ENCODE assay signal across 18 cellular contexts in the genomic region with DNA sequence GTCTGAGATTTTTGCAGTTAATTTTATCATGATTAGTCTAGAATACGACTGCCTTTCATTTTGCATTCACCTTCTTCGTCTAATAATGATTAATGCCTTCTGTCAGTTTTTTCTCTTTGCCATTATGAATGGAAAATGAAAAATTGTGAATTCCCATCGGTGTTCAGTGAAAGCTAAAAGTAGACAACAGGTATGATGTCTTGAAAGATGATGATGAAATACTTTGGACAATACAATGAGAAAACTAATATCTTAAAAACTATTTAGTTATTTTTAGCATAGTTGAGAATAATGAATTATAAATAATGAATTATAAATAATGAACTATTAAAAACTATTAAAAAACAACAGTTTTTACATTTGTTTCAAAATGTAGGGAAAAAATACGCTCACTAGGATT. TPM values are rescaled to one million over a fixed set of nuclear protein-coding genes. Genes with fewer than 3 reads are reported as not detected.
DNase-seq lines count a peak whose midpoint lies in the region; ATAC-seq, FAIRE-seq and TF ChIP-seq lines count a peak whose summit lies in the region.
"Had no signal": no experiment of that assay in that cellular context is flagged by ENCODE, and none has a peak within 500 bp of the region (broad histone marks: within the 10 kb centered on the region; RNA-seq: fewer than 3 reads in every experiment).

No MANE protein-coding gene starts in this region.

- no peak for ATAC-seq in activated T-cell treated with anti-CD3 and anti-CD28 coated beads, Interleukin-2, amount 50 U/mL, for 72 hours (replicated peaks in 1 of 2)
- ATAC-seq in DND-41 (ENCODE audit: insufficient read depth, low read depth) (no peak), K562 (no peak)
- no peak for ATAC-seq in CD8-positive, alpha-beta T cell

- H2AFZ ChIP-seq in DND-41 (ENCODE audit: low read depth, low read length) (no peak overlapping the region), K562 (ENCODE audit: low read depth, low read length) (no peak overlapping the region), neural cell (ENCODE audit: low read depth, low read length) (no peak overlapping the region)

- no peak for DNase-seq in activated T-cell treated with anti-CD3 and anti-CD28 coated beads, Interleukin-2, amount 50 U/mL, for 72 hours
- DNase-seq in activated T-cell treated with anti-CD3 and anti-CD28 coated beads for 4 hours (no peak), DND-41 (no peak), K562 (ENCODE audit: extremely low read depth in 1 of 4, low spot score in 3 of 4) (no peak), NCI-H774 (lab: John Stamatoyannopoulos, UW) (no peak), UCSD-AML1 (lab: John Stamatoyannopoulos, UW; ENCODE audit: unreplicated experiment) (no peak)
- no peak for DNase-seq in CD8-positive, alpha-beta T cell
- DNase-seq: DMS79, GDM1, HCEC 1CT, NCI-H1048, NCI-H146, NCI-H2081 treated with DMSO at 0.1 percent for 48 hours, NCI-H226, NCI-H526 had no signal

- H3F3A ChIP-seq in neural cell (ENCODE audit: insufficient read depth, low read length, poor library complexity, severe bottlenecking) = no peaks in the 10 kb centered on the region

- H3K36me3 Mint-ChIP-seq in activated T-cell treated with anti-CD3 and anti-CD28 coated beads, Interleukin-2, amount 50 U/mL, for 72 hours (ENCODE audit: insufficient read depth in 2 of 2) = peaks cover 3 to 32% of the 10 kb centered on the region in 2 donors
- H3K36me3 Mint-ChIP-seq in CD8-positive, alpha-beta T cell = peaks cover 63% of the 10 kb centered on the region

- in situ Hi-C loops in K562 (cut with MboI) = no loop called here

- H3K4me2 ChIP-seq in DND-41 (ENCODE audit: insufficient read depth, low read length) = peak overlapping the region; percentile 39; the same call in 1 of the 2 replicates
- no peak overlapping the region for H3K4me2 ChIP-seq in K562 (ENCODE audit: insufficient read depth, low read length)
- H3K4me2 ChIP-seq in neural cell (ENCODE audit: low read length) = peak overlapping the region; percentile 31

- no peaks in the 10 kb centered on the region for H3K9me3 Mint-ChIP-seq in activated T-cell treated with anti-CD3 and anti-CD28 coated beads, Interleukin-2, amount 50 U/mL, for 72 hours
- no peaks in the 10 kb centered on the region for H3K9me3 Mint-ChIP-seq in CD8-positive, alpha-beta T cell
- H3K9me3 Mint-ChIP-seq: CD14-positive monocyte had no signal

- no peaks in the 10 kb centered on the region for H3K27me3 Mint-ChIP-seq in activated T-cell treated with anti-CD3 and anti-CD28 coated beads, Interleukin-2, amount 50 U/mL, for 72 hours (ENCODE audit: low read depth)
- no peaks in the 10 kb centered on the region for H3K27me3 Mint-ChIP-seq in CD8-positive, alpha-beta T cell (ENCODE audit: low read depth)

- CTCF ChIA-PET in K562 (lab: Yijun Ruan, JAX; ENCODE audit: low intra/inter-chr PET ratio) = no interaction called here
- CTCF ChIA-PET in CD8-positive, alpha-beta T cell (lab: Charles Lee) = no interaction called here

- H4K20me1 ChIP-seq in DND-41 (ENCODE audit: insufficient read depth, low read length) (peaks cover 62% of the 10 kb centered on the region), K562 (replicated peaks; ENCODE audit: control insufficient read depth, insufficient read depth, low read length) (peaks cover 3% of the 10 kb centered on the region; the same call in 1 of the 2 replicates), neural cell (ENCODE audit: insufficient read depth) (peaks cover 4% of the 10 kb centered on the region)

- no peaks in the 10 kb centered on the region for H3K9me3 ChIP-seq in DND-41 (ENCODE audit: insufficient read depth, low read length, severe bottlenecking)
- no peaks in the 10 kb centered on the region for H3K9me3 ChIP-seq in K562 (replicated peaks; ENCODE audit: control insufficient read depth, insufficient read depth, low read depth, low read length)
- H3K9me3 ChIP-seq in neural cell (ENCODE audit: low read length) = peaks cover 3% of the 10 kb centered on the region
- H3K9me3 ChIP-seq in CD8-positive, alpha-beta T cell (ENCODE audit: low read length) = no peaks in the 10 kb centered on the region

- no peak overlapping the region for H3K27ac ChIP-seq in DND-41 (ENCODE audit: low read length)
- no peak overlapping the region for H3K27ac ChIP-seq in K562 (ENCODE audit: extremely low read depth, low read depth, low read length)
- no peak overlapping the region for H3K27ac ChIP-seq in neural cell (ENCODE audit: low read length)
- no peak overlapping the region for H3K27ac ChIP-seq in CD8-positive, alpha-beta T cell (ENCODE audit: low read depth, low read length)
- H3K27ac ChIP-seq: RWPE1 had no signal

- TF ChIP-seq RAD21 in K562 (CRISPR knock-in tag; conservative IDR thresholded peaks at IDR 0.05 in 1 of 2, IDR thresholded peaks at IDR 0.05 in 1 of 2) (no peak), neural cell (conservative IDR thresholded peaks at IDR 0.05) (no peak)

- TF ChIP-seq EP300 in K562 (IDR thresholded peaks at IDR 0.05; ENCODE audit: low read length) = no peak
- TF ChIP-seq EP300 in neural cell (conservative IDR thresholded peaks at IDR 0.05; ENCODE audit: poor library complexity, severe bottlenecking) = no peak

- H3K27me3 ChIP-seq in DND-41 (ENCODE audit: insufficient read depth, low read length, poor library complexity) (no peaks in the 10 kb centered on the region), K562 (ENCODE audit: control insufficient read depth in 2 of 2, insufficient read depth in 2 of 2, low read length in 2 of 2) (no peaks in the 10 kb centered on the region), neural cell (ENCODE audit: insufficient read depth, low read depth, low read length) (no peaks in the 10 kb centered on the region)
- H3K27me3 ChIP-seq in CD8-positive, alpha-beta T cell (ENCODE audit: insufficient read depth, low read length) = no peaks in the 10 kb centered on the region

- TF ChIP-seq CTCF in DND-41 (IDR thresholded peaks at IDR 0.05; ENCODE audit: borderline replicate concordance, extremely low read depth, low read length, poor library complexity, severe bottlenecking) (no peak), K562 (IDR thresholded peaks at IDR 0.05 in 2 of 3, conservative IDR thresholded peaks at IDR 0.05 in 1 of 3; ENCODE audit: insufficient read depth in 2 of 3, low read depth in 1 of 3, low read length in 3 of 3) (no peak), neural cell (IDR thresholded peaks at IDR 0.05; ENCODE audit: poor library complexity, severe bottlenecking) (no peak)
- no peak for TF ChIP-seq CTCF in CD8-positive, alpha-beta T cell (IDR thresholded peaks at IDR 0.05)

- H3K4me3 Mint-ChIP-seq in activated T-cell treated with anti-CD3 and anti-CD28 coated beads, Interleukin-2, amount 50 U/mL, for 72 hours = peak overlapping the region; percentile 20 to 58
- no peak overlapping the region for H3K4me3 Mint-ChIP-seq in CD8-positive, alpha-beta T cell
- H3K4me3 Mint-ChIP-seq: CD14-positive monocyte had no signal

- H3K9ac ChIP-seq in DND-41 (ENCODE audit: low read depth, low read length) (no peak overlapping the region), K562 (ENCODE audit: insufficient read depth in 1 of 2, low read depth in 2 of 2, low read length in 2 of 2) (no peak overlapping the region), neural cell (ENCODE audit: low read length) (no peak overlapping the region)

- BruUV-seq in K562 (replicated peaks; lab: Mats Ljungman, UMichigan) = no TSS peak

- no peak for FAIRE-seq in K562 (lab: Jason Lieb, UNC)

- no peak overlapping the region for H3K27ac Mint-ChIP-seq in activated T-cell treated with anti-CD3 and anti-CD28 coated beads, Interleukin-2, amount 50 U/mL, for 72 hours
- no peak overlapping the region for H3K27ac Mint-ChIP-seq in CD8-positive, alpha-beta T cell

- H3K4me1 ChIP-seq in DND-41 (ENCODE audit: insufficient read depth, low read length) = peaks cover 38% of the 10 kb centered on the region
- H3K4me1 ChIP-seq in K562 (replicated peaks in 1 of 2; ENCODE audit: control insufficient read depth in 2 of 2, insufficient read depth in 2 of 2, low read length in 2 of 2) = peaks cover 11 to 12% of the 10 kb centered on the region in 2 experiments; a peak in 4 of 5 replicates
- peaks cover 56% of the 10 kb centered on the region for H3K4me1 ChIP-seq in CD8-positive, alpha-beta T cell (ENCODE audit: insufficient read depth, low read length)

- H3K36me3 ChIP-seq in DND-41 (ENCODE audit: insufficient read depth, low read length) (peaks cover 85% of the 10 kb centered on the region), K562 (ENCODE audit: control insufficient read depth, insufficient read depth, low read length) (peaks cover 67% of the 10 kb centered on the region), neural cell (ENCODE audit: insufficient read depth, low read length) (peaks cover 18% of the 10 kb centered on the region)
- peaks cover 22% of the 10 kb centered on the region for H3K36me3 ChIP-seq in CD8-positive, alpha-beta T cell (ENCODE audit: insufficient read depth, low read length)

- 75% methylated on average over 4 of the region's 4 CpGs for WGBS in K562 (ENCODE audit: insufficient coverage, low coverage, missing lambda C conversion rate)

- POLR2A ChIA-PET in K562 (lab: Yijun Ruan, JAX) = interaction anchor here (0.9 kb wide), 1 partner anchor 10 kb away, joined by 3 read pairs; no protein-coding TSS in a partner anchor
- POLR2A ChIA-PET in CD8-positive, alpha-beta T cell (lab: Charles Lee) = no interaction called here

- intact Hi-C loops in K562 (cut with micrococcal nuclease) = no loop called here
- intact Hi-C loops in CD8-positive, alpha-beta T cell (cut with DNase I, micrococcal nuclease) = no loop called here

- no peak for TF ChIP-seq POLR2A in K562 (conservative IDR thresholded peaks at IDR 0.05)

- H3K9me2 ChIP-seq in neural cell (ENCODE audit: insufficient read depth, low read length) = no peaks in the 10 kb centered on the region

- no peaks in the 10 kb centered on the region for H3K9me1 ChIP-seq in K562 (ENCODE audit: control insufficient read depth, insufficient read depth, low read length)

- peaks cover 28% of the 10 kb centered on the region for H3K4me1 Mint-ChIP-seq in activated T-cell treated with anti-CD3 and anti-CD28 coated beads, Interleukin-2, amount 50 U/mL, for 72 hours (ENCODE audit: low read depth)
- H3K4me1 Mint-ChIP-seq in CD8-positive, alpha-beta T cell (ENCODE audit: low read depth) = peaks cover 59% of the 10 kb centered on the region

- H3K79me2 ChIP-seq in DND-41 (ENCODE audit: insufficient read depth, low read length) (peaks cover 98% of the 10 kb centered on the region), K562 (ENCODE audit: control insufficient read depth, insufficient read depth, low read length) (peaks cover 86% of the 10 kb centered on the region), neural cell (replicated peaks; ENCODE audit: insufficient read depth, low read length) (peaks cover 92% of the 10 kb centered on the region)

- H3K4me3 ChIP-seq in DND-41 (ENCODE audit: low read depth in 1 of 2, low read length in 2 of 2) (no peak overlapping the region), K562 (no peak overlapping the region), neural cell (ENCODE audit: low read length) (peak overlapping the region; percentile 28)
- H3K4me3 ChIP-seq in CD8-positive, alpha-beta T cell (ENCODE audit: low read depth, low read length) = no peak overlapping the region

RNA-seq across cellular contexts. Expression of a gene that starts 5.0 kb away (rescaled TPM):
- total RNA-seq in activated T-cell treated with anti-CD3 and anti-CD28 coated beads, Interleukin-2, amount 50 U/mL, for 72 hours = 100 to 1,000 TPM; 143 TPM
- 28.1 and 89.9 TPM in 2 replicates for total RNA-seq in K562 (2011; cell fraction: chromatin; rRNA removed; ENCODE audit: low replicate concordance)
- 17.8 and 20.7 TPM in 2 replicates for total RNA-seq in K562 (2011; cell fraction: nucleolus; rRNA removed)
- total RNA-seq in K562 (2011; cell fraction: nucleoplasm; rRNA removed) = 48.6 and 82.8 TPM in 2 replicates
- total RNA-seq in K562 (2014; rRNA removed) (188 and 247 TPM in 2 replicates), K562 (2014; rRNA removed; fragmentation: Illumina TruSeq; extraction: Trizol) (196 and 207 TPM in 2 replicates), K562 (2015; rRNA removed; fragmentation: Illumina TruSeq; extraction: Trizol) (231 and 248 TPM in 2 replicates), K562 (2021) (96.4 and 104 TPM in 2 replicates)
- polyA plus RNA-seq in K562 (2011; rRNA removed) (97.4 and 130 TPM in 2 replicates), K562 (2014; fragmentation: Illumina TruSeq; extraction: Trizol) (232 and 243 TPM in 2 replicates), K562 (2014; fragmentation: Nextera tagmentation; extraction: Ambion mirVana) (100 to 1,000 TPM; 395 to 421 TPM), K562 (2014; rRNA removed) (226 and 273 TPM in 2 replicates), neural cell (217 and 226 TPM in 2 replicates)
- polyA plus RNA-seq in K562 (2011; cell fraction: cytosol; rRNA removed) = 33.8 and 65.3 TPM in 2 replicates
- 35.2 and 44.8 TPM in 2 replicates for polyA plus RNA-seq in K562 (2011; cell fraction: nucleus; rRNA removed)
- polyA plus RNA-seq in K562 (2012) = 116 and 260 TPM in 2 replicates
- 132 and 155 TPM in 2 replicates for polyA minus RNA-seq in K562 (2011; rRNA and poly(A)+ RNA removed)
- polyA minus RNA-seq in K562 (2011; cell fraction: cytosol; rRNA and poly(A)+ RNA removed) = 90.8 and 103 TPM in 2 replicates
- polyA minus RNA-seq in K562 (2011; cell fraction: nucleus; rRNA and poly(A)+ RNA removed) = 25.6 and 53.9 TPM in 2 replicates
- polyA minus RNA-seq in neural cell = 227 and 241 TPM in 2 replicates
- 100 to 1,000 TPM; 148 to 157 TPM for total RNA-seq in CD8-positive, alpha-beta T cell
